8 cellular contexts compared by ENCODE assay signal in the genomic region with DNA sequence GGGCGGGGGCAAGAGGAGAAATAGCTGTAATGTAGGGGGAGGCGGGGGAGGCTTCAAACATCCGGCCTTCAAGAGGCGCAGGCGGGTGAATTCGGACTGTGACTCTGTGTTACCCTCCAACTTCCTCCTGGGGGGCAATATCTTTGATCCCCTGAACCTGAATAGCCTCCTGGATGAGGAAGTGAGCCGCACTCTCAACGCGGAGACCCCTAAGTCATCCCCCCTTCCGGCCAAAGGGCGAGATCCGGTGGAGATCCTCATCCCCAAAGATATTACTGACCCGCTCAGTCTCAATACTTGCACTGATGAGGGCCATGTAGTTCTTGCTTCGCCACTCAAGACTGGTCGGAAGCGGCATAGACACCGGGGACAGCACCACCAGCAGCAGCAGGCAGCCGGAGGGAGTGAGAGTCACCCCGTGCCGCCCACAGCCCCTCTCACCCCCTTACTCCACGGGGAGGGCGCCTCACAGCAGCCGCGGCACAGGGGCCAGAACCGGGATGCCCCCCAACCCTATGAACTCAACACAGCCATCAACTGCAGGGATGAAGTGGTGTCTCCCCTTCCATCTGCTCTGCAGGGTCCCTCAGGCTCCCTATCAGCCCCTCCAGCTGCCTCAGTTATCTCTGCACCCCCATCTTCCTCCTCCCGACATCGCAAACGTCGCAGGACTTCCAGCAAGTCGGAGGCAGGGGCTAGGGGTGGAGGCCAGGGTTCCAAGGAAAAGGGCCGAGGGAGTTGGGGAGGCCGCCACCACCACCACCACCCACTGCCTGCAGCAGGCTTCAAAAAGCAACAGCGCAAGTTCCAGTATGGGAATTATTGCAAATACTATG. TPM values are rescaled to one million over a fixed set of nuclear protein-coding genes. Genes with fewer than 3 reads are reported as not detected.
DNase-seq lines count a peak whose midpoint lies in the region; ATAC-seq and TF ChIP-seq lines count a peak whose summit lies in the region.

No MANE protein-coding gene starts in this region.

- H3K27ac Mint-ChIP-seq in Caco-2 (ENCODE audit: unreplicated experiment): no peak overlapping the region

- intact Hi-C loops in Caco-2 (cut with micrococcal nuclease; ENCODE audit: unreplicated experiment): no loop called here
- intact Hi-C loops in heart left ventricle (cut with DNase I): no loop called here

- ATAC-seq in heart left ventricle: no peak

- peaks cover 4% of the 10 kb centered on the region for H3K27me3 Mint-ChIP-seq in Caco-2 (ENCODE audit: insufficient read depth, unreplicated experiment)

- H3K36me3 ChIP-seq in Caco-2 (ENCODE audit: control insufficient read depth, insufficient read depth, low read length): no peaks in the 10 kb centered on the region; the same call in 1 of the 2 replicates
- peaks cover 0 to 36% (median 24%) of the 10 kb centered on the region in 9 donors for H3K36me3 ChIP-seq in heart left ventricle

- CTCF ChIA-PET in Caco-2 (lab: Charles Lee): interaction anchor here (1.1 to 1.8 kb wide), 2 partner anchors 20 to 421 kb away, joined by 3 to 6 read pairs; a partner anchor contains a TSS

- no peak for TF ChIP-seq POLR2A in heart left ventricle (IDR thresholded peaks at IDR 0.05)

- H3K27me3 ChIP-seq in Caco-2 (replicated peaks; ENCODE audit: control insufficient read depth, insufficient read depth, low read length) (no peaks in the 10 kb centered on the region), heart left ventricle (no peaks in the 10 kb centered on the region)

- H3K36me3 Mint-ChIP-seq in Caco-2 (ENCODE audit: insufficient read depth, unreplicated experiment): peaks cover 69% of the 10 kb centered on the region

- TF ChIP-seq CTCF in Caco-2 (IDR thresholded peaks at IDR 0.05; ENCODE audit: insufficient read depth in 1 of 2, low read depth in 1 of 2, low read length in 1 of 2, severe bottlenecking in 1 of 2, unreplicated experiment in 1 of 2) (no peak), LNCaP clone FGC (IDR thresholded peaks at IDR 0.05; ENCODE audit: control insufficient read depth, extremely low read depth, insufficient read depth) (no peak), heart left ventricle (IDR thresholded peaks at IDR 0.05) (no peak)

- peaks cover 23% of the 10 kb centered on the region for H3K4me1 Mint-ChIP-seq in Caco-2 (ENCODE audit: low read depth, unreplicated experiment)

- H3K4me3 ChIP-seq in Caco-2 (ENCODE audit: low read depth, low read length): peak overlapping the region; percentile 88
- peak overlapping the region; percentile 92 for H3K4me3 ChIP-seq in LNCaP clone FGC (ENCODE audit: low read depth, low read length)
- H3K4me3 ChIP-seq in heart left ventricle: peak overlapping the region; percentile 66 to 99 (median 90)

- peak overlapping the region; percentile 89 for H3K4me3 Mint-ChIP-seq in Caco-2 (ENCODE audit: unreplicated experiment)

- DNase-seq in Caco-2 (no peak), LNCaP clone FGC (ENCODE audit: low read depth) (no peak), heart left ventricle (peak in 3 of 5 donors; percentile 19 to 43 (median 31)), retina (peak; percentile 28), D341Med (ENCODE audit: low spot score) (no peak), COR-L47 (lab: John Stamatoyannopoulos, UW) (no peak), SW480 (ENCODE audit: low spot score) (no peak)
- peak; percentile 26 for DNase-seq in activated gamma-delta T cell treated with anti-CD3 and anti-CD28 coated beads, Interleukin-2, amount 50 U/mL, for 16 hours (ENCODE audit: low read depth)

- POLR2A ChIA-PET in Caco-2 (lab: Charles Lee): interaction anchor here (0.6 to 2.3 kb wide), 3 partner anchors 155 to 460 kb away, joined by 3 to 24 read pairs (median 3); a partner anchor contains a TSS

- H3K27ac ChIP-seq in heart left ventricle: peak overlapping the region; percentile 96 to 100 (median 99)

- BruUV-seq in Caco-2 (replicated peaks; lab: Mats Ljungman, UMichigan): no TSS peak

- 23 to 46% (median 26%) methylated on average over 14 to 33 of the region's 33 CpGs for WGBS in heart left ventricle, 4 donors

- no peaks in the 10 kb centered on the region for H3K9me3 Mint-ChIP-seq in Caco-2 (ENCODE audit: unreplicated experiment)

- 0 out of 2 replicates have a peak, but pooled peaks cover 10% of the 10 kb centered on the region for H3K4me1 ChIP-seq in Caco-2
- H3K4me1 ChIP-seq in heart left ventricle: peaks cover 0 to 60% (median 41%) of the 10 kb centered on the region in 12 donors

- H3K9me3 ChIP-seq in Caco-2 (no peaks in the 10 kb centered on the region), heart left ventricle (no peaks in the 10 kb centered on the region)

RNA-seq across cellular contexts. Expression of a gene that starts 1.0 kb away (rescaled TPM):
- total RNA-seq in Caco-2 (2022): 41.0 and 43.3 TPM in 2 replicates
- total RNA-seq in heart left ventricle: 10 to 100 TPM; 15.8 to 30.3 (median 21.5) TPM
- polyA plus RNA-seq in heart left ventricle: 10 to 100 TPM; 14.6 to 24.5 TPM

RNA-seq across cellular contexts. Expression of a gene that starts 2.2 kb away (rescaled TPM):
- 3.4 and 4.4 TPM in 2 replicates for total RNA-seq in Caco-2 (2022)
- total RNA-seq in heart left ventricle: 1 to 10 TPM; 2.8 to 6.2 (median 3.7) TPM
- 1 to 10 TPM; 5.1 to 6.4 TPM for polyA plus RNA-seq in heart left ventricle

RNA-seq across cellular contexts. Expression of a gene that starts 5.6 kb away (rescaled TPM):
- total RNA-seq in Caco-2 (2022): 38.3 and 39.5 TPM in 2 replicates
- total RNA-seq in heart left ventricle: 10 to 100 TPM in 8 of 9 donors, 1 to 10 TPM in 1; 9.6 to 26.8 (median 12.4) TPM
- polyA plus RNA-seq in heart left ventricle: 10 to 100 TPM; 17.7 to 28.4 TPM

RNA-seq across cellular contexts. Expression of a gene that starts 33.4 kb away (rescaled TPM):
- total RNA-seq in Caco-2 (2022) (0.41 and 0.84 TPM in 2 replicates), heart left ventricle (under 1 TPM in 5 of 9 donors, not detected in 4; 0.27 to 0.77 (median 0.39) TPM)
- polyA plus RNA-seq in heart left ventricle: under 1 TPM; 0.61 to 0.78 TPM

RNA-seq across cellular contexts. Expression of a gene that starts 48.3 kb away (rescaled TPM):
- total RNA-seq in Caco-2 (2022) (27.2 and 32.0 TPM in 2 replicates), heart left ventricle (10 to 100 TPM; 41.8 to 55.5 (median 49.0) TPM)
- polyA plus RNA-seq in heart left ventricle: 10 to 100 TPM; 42.2 to 47.0 TPM

Comparison
In these comparisons a context has a peak if more than half of its experiments do, and no peak if none do; other contexts are left out.
1. DNase-seq: peak in activated gamma-delta T cell treated with anti-CD3 and anti-CD28 coated beads, Interleukin-2, amount 50 U/mL, for 16 hours (single experiment), heart left ventricle (3 of 5) and retina (single experiment); none in Caco-2 (0 of 2), LNCaP clone FGC (single experiment), D341Med (single experiment), COR-L47 (single experiment) and SW480 (single experiment).
2. Peak in every context shown above with its lines, with median percentiles within 50 percentile points of each other: H3K4me3 ChIP-seq.